In the genomic region with DNA sequence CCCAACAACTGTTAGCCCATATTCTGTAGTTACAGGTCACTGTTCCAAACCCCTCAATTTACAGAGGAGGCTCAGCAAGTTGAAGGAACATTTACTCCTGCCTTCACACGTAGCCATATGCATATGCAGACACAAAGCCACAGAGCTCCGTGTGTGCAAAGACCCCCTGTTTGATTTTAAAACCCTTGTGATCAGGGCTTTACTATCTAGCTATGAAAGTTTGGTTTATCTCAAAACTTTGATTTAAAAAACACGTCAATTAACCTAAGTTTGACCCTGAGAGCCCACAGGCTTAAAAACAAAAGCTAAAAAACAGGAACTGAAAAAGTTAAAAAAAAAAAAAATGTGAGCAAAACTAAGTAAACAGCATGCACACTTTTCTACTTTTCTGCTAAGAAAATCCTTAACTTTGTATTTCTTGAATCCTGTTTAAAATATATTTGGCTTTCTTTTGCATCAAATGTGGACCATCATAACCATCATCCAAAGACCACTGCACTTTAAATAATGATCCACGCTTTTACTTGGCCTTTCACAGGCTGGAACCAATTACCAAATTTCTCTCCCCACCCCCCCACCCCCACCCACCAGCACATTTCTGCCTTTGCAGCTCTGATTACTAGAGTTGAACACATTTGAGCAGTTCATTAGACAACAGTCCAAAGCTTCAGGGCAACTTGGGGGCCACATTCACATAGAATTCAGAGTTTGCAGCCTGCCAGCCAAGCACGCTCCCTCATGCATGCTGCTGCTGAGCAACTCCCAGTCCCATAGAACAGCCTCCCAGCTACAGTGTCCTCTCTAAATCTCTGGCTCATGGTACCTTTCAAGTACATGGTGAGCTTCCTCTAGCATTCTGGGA, we compare ENCODE assay signal across 1 cellular context.
TF ChIP-seq lines count a peak whose summit lies in the region.

No MANE protein-coding gene starts in this region.

TF ChIP-seq in HepG2, 621 proteins besides CTCF, POLR2A, EP300 and RAD21 (continued from another document):
- TF ChIP-seq, protein P1, sequence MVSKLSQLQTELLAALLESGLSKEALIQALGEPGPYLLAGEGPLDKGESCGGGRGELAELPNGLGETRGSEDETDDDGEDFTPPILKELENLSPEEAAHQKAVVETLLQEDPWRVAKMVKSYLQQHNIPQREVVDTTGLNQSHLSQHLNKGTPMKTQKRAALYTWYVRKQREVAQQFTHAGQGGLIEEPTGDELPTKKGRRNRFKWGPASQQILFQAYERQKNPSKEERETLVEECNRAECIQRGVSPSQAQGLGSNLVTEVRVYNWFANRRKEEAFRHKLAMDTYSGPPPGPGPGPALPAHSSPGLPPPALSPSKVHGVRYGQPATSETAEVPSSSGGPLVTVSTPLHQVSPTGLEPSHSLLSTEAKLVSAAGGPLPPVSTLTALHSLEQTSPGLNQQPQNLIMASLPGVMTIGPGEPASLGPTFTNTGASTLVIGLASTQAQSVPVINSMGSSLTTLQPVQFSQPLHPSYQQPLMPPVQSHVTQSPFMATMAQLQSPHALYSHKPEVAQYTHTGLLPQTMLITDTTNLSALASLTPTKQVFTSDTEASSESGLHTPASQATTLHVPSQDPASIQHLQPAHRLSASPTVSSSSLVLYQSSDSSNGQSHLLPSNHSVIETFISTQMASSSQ (IDR thresholded peaks at IDR 0.05; ENCODE audit: low read depth), result no peak
- TF ChIP-seq, protein P1 (CRISPR knock-in tag; IDR thresholded peaks at IDR 0.05; ENCODE audit: borderline replicate concordance), result no peak
- TF ChIP-seq ZNF350 (CRISPR knock-in tag; IDR thresholded peaks at IDR 0.05; ENCODE audit: borderline replicate concordance, low read depth) (no peak), NR1H2 (CRISPR knock-in tag; IDR thresholded peaks at IDR 0.05; ENCODE audit: borderline replicate concordance, low read depth) (no peak), NFKB2 (CRISPR knock-in tag; IDR thresholded peaks at IDR 0.05; ENCODE audit: borderline replicate concordance) (no peak), ZNF713 (CRISPR knock-in tag; IDR thresholded peaks at IDR 0.05) (no peak), ZNF20 (CRISPR knock-in tag; IDR thresholded peaks at IDR 0.05) (no peak), SNRNP70 (IDR thresholded peaks at IDR 0.05; ENCODE audit: low read depth, low read length) (no peak), MAF1 (CRISPR knock-in tag; IDR thresholded peaks at IDR 0.05; ENCODE audit: borderline replicate concordance) (no peak), ZNF7 (CRISPR knock-in tag; IDR thresholded peaks at IDR 0.05) (no peak), ZNF746 (CRISPR knock-in tag; IDR thresholded peaks at IDR 0.05) (no peak), KMT2B (CRISPR knock-in tag; IDR thresholded peaks at IDR 0.05) (no peak)
- TF ChIP-seq, protein P2, sequence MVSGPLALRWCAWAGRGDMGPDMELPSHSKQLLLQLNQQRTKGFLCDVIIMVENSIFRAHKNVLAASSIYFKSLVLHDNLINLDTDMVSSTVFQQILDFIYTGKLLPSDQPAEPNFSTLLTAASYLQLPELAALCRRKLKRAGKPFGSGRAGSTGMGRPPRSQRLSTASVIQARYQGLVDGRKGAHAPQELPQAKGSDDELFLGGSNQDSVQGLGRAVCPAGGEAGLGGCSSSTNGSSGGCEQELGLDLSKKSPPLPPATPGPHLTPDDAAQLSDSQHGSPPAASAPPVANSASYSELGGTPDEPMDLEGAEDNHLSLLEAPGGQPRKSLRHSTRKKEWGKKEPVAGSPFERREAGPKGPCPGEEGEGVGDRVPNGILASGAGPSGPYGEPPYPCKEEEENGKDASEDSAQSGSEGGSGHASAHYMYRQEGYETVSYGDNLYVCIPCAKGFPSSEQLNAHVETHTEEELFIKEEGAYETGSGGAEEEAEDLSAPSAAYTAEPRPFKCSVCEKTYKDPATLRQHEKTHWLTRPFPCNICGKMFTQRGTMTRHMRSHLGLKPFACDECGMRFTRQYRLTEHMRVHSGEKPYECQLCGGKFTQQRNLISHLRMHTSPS (CRISPR knock-in tag; IDR thresholded peaks at IDR 0.05; ENCODE audit: low read depth), result no peak
- TF ChIP-seq, protein P3, sequence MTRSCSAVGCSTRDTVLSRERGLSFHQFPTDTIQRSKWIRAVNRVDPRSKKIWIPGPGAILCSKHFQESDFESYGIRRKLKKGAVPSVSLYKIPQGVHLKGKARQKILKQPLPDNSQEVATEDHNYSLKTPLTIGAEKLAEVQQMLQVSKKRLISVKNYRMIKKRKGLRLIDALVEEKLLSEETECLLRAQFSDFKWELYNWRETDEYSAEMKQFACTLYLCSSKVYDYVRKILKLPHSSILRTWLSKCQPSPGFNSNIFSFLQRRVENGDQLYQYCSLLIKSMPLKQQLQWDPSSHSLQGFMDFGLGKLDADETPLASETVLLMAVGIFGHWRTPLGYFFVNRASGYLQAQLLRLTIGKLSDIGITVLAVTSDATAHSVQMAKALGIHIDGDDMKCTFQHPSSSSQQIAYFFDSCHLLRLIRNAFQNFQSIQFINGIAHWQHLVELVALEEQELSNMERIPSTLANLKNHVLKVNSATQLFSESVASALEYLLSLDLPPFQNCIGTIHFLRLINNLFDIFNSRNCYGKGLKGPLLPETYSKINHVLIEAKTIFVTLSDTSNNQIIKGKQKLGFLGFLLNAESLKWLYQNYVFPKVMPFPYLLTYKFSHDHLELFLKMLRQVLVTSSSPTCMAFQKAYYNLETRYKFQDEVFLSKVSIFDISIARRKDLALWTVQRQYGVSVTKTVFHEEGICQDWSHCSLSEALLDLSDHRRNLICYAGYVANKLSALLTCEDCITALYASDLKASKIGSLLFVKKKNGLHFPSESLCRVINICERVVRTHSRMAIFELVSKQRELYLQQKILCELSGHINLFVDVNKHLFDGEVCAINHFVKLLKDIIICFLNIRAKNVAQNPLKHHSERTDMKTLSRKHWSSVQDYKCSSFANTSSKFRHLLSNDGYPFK (CRISPR knock-in tag; IDR thresholded peaks at IDR 0.05; ENCODE audit: borderline replicate concordance), result no peak
- TF ChIP-seq, protein P4, sequence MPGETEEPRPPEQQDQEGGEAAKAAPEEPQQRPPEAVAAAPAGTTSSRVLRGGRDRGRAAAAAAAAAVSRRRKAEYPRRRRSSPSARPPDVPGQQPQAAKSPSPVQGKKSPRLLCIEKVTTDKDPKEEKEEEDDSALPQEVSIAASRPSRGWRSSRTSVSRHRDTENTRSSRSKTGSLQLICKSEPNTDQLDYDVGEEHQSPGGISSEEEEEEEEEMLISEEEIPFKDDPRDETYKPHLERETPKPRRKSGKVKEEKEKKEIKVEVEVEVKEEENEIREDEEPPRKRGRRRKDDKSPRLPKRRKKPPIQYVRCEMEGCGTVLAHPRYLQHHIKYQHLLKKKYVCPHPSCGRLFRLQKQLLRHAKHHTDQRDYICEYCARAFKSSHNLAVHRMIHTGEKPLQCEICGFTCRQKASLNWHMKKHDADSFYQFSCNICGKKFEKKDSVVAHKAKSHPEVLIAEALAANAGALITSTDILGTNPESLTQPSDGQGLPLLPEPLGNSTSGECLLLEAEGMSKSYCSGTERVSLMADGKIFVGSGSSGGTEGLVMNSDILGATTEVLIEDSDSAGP (CRISPR knock-in tag; IDR thresholded peaks at IDR 0.05; ENCODE audit: borderline replicate concordance), result no peak
